In the genomic region with DNA sequence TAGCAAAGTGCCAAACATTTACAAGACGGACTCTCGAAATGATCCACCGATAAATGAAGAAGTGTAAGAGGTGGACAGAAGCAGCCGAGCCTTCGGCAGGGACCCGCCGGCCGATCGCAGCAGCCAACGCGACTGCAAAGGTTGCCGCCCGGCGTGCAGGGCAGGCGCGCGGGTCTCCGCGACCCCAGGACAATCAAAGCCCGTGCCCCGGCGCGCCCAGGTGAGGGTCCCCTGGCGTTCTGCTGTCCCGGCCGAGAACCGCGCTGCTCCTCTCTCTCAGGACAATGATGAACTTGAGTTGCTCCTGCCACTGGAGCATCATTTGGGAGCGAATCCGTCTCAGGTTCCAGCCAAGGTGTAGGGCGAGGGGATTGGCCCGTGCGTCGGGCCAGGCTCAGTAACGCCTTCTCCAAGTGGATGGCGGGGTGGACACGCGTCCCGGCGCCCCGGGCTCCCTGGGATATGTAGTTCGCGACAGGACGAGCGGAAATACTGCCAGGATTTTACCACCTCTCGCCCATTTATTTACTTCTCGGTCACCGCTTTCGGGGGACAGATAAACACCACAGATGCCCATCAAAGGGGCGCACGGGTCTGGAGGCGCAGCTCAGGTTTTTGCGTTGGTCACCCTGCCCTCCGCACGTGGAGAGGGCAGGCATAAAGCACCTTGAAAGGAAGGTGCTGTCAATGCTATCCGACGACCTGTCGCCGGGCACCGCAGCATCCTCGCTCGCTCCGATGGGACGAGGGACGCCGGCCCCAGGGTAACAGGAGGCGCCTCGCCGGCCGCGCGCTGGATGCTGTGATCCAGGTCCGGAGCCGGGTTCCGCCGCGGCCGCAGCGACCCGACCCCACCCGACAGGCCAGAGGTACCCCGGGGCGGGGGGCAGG, we compare ENCODE assay signal across 8 cellular contexts. TPM values are rescaled to one million over a fixed set of nuclear protein-coding genes. Genes with fewer than 3 reads are reported as not detected.
DNase-seq lines count a peak whose midpoint lies in the region; ATAC-seq and TF ChIP-seq lines count a peak whose summit lies in the region.

A gene with protein sequence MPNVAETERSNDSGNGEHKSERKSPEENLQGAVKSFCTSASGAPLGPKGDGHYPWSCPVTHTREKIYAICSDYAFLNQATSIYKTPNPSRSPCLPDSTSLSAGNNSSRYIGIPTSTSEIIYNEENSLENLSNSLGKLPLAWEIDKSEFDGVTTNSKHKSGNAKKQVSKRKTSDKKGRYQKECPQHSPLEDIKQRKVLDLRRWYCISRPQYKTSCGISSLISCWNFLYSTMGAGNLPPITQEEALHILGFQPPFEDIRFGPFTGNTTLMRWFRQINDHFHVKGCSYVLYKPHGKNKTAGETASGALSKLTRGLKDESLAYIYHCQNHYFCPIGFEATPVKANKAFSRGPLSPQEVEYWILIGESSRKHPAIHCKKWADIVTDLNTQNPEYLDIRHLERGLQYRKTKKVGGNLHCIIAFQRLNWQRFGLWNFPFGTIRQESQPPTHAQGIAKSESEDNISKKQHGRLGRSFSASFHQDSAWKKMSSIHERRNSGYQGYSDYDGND (plus strand): TSS at position 467 of the 891 bp plus-strand sequence. CDS start 8,149 bp downstream, outside the sequence.
A gene (minus strand): TSS at position 324 of the 891 bp plus-strand sequence. CDS start 306 bp downstream, at position 18.

- no peaks in the 10 kb centered on the region for H3K9me3 ChIP-seq in skeletal muscle tissue (ENCODE audit: control insufficient read depth in 3 of 3, low read length in 3 of 3)

- H3K4me3 ChIP-seq in WI38 (ENCODE audit: low read depth, low read length) (peak within 1 kb of the TSS; percentile 87), cardiac fibroblast (replicated peaks in 1 of 2; ENCODE audit: low read depth in 2 of 2, low read length in 2 of 2) (peak within 1 kb of the TSS; percentile 75 to 92), skeletal muscle tissue (ENCODE audit: low read length in 3 of 3) (peak within 1 kb of the TSS; percentile 90 to 98 (median 90))

- H3K4me1 ChIP-seq in skeletal muscle tissue (ENCODE audit: control insufficient read depth in 3 of 3, insufficient read depth in 3 of 3, low read length in 3 of 3) = peaks cover 16 to 20% (median 18%) of the 10 kb centered on the region in 3 donors

- peak within 1 kb of the TSS; percentile 72 for H3K27ac ChIP-seq in skeletal muscle tissue (ENCODE audit: low read depth, low read length)

- H3K9ac ChIP-seq in skeletal muscle tissue (ENCODE audit: low read depth in 1 of 3, low read length in 3 of 3) = peak within 1 kb of the TSS; percentile 75 to 92 (median 88)

- DNase-seq in ACHN (peak; percentile 92), NCI-H2196 (lab: John Stamatoyannopoulos, UW; ENCODE audit: unreplicated experiment) (peak; percentile 75), cardiac fibroblast (ENCODE audit: low read depth in 2 of 2) (peak; percentile 94 to 95), iPS-NIHi11 (ENCODE audit: low spot score) (peak; percentile 95)

- H3K27me3 ChIP-seq in skeletal muscle tissue (ENCODE audit: control insufficient read depth in 3 of 3, insufficient read depth in 3 of 3, low read length in 3 of 3) = no peaks in the 10 kb centered on the region

- TF ChIP-seq CTCF in WI38 (IDR thresholded peaks at IDR 0.05; ENCODE audit: low read depth, low read length) = no peak
- TF ChIP-seq CTCF in cardiac fibroblast (IDR thresholded peaks at IDR 0.05; ENCODE audit: low read depth, low read length) = no peak

- no peaks in the 10 kb centered on the region for H3K36me3 ChIP-seq in skeletal muscle tissue (ENCODE audit: control insufficient read depth in 3 of 3, insufficient read depth in 3 of 3, low read length in 3 of 3)

- ATAC-seq in GM18870 (IDR thresholded peaks at IDR 0.05; ENCODE audit: unreplicated experiment) (peak; percentile 87), HG03103 (IDR thresholded peaks at IDR 0.05; ENCODE audit: low read depth, unreplicated experiment) (peak; percentile 80)

- in situ Hi-C loops in ACHN (cut with HindIII; ENCODE audit: low pct_ligation_motif_present, low pct_unique_long_range_greater_than_20kb, low sequenced_read_pairs) = no loop called here

RNA-seq across cellular contexts. Expression of the first gene that starts in this region (rescaled TPM):
- total RNA-seq in skeletal muscle tissue = 28.2 TPM

RNA-seq across cellular contexts. Expression of the second gene that starts in this region (rescaled TPM):
- total RNA-seq in skeletal muscle tissue = 16.7 TPM

Comparison
In these comparisons a context has a peak if more than half of its experiments do, and no peak if none do; other contexts are left out.
1. Peak in every context shown above with its lines: DNase-seq, ATAC-seq, H3K4me3 ChIP-seq and H3K27ac ChIP-seq.